ENCODE assay signal across 13 cellular contexts in genomic region chr3:195087321-195087720, GRCh38.
DNase-seq lines count a peak whose midpoint lies in the region; ATAC-seq lines count a peak whose summit lies in the region.
"Had no signal": no experiment of that assay in that cellular context is flagged by ENCODE, and none has a peak within 500 bp of the region (broad histone marks: within the 10 kb centered on the region; RNA-seq: fewer than 3 reads in every experiment).

No MANE protein-coding gene starts in this region.

- DNase-seq in activated CD4-positive, alpha-beta T cell treated with anti-CD3 and anti-CD28 coated beads, Interleukin-2, amount 10 ng/mL, durations not matched to agents 7 days and 5 days, result no peak
- DNase-seq in activated CD4-positive, alpha-beta T cell treated with anti-CD3 and anti-CD28 coated beads, Interleukin-2, amount 50 U/mL, for 1 hour, result no peak
- peak; percentile 16 for DNase-seq in activated naive CD8-positive, alpha-beta T cell treated with anti-CD3 and anti-CD28 coated beads, Interleukin-2, amount 10 ng/mL, durations not matched to agents 7 days and 5 days
- DNase-seq in iPS-NIHi11 (ENCODE audit: low spot score), result peak; percentile 49
- DNase-seq in stimulated activated effector memory CD8-positive, alpha-beta T cell treated with anti-CD3 and anti-CD28 coated beads, Interleukin-12 subunit alpha, Interleukin-12 subunit beta, amount 100 ng/mL, for 72 hours (ENCODE audit: low spot score in 2 of 2), result no peak
- no peak for DNase-seq in NCI-H128 (lab: John Stamatoyannopoulos, UW; ENCODE audit: unreplicated experiment)
- no peak for DNase-seq in middle frontal gyrus (ENCODE audit: extremely low spot score, low spot score)
- no peak for DNase-seq in activated CD4-positive, alpha-beta T cell treated with anti-CD3 and anti-CD28 coated beads, Interleukin-2, amount 50 U/mL, for 48 hours
- DNase-seq: activated CD8-positive, alpha-beta memory T cell treated with anti-CD3 and anti-CD28 coated beads, Interleukin-2, amount 50 U/mL, for 4 hours; effector CD8-positive, alpha-beta T cell; islet precursor cell; NCI-H1417 treated with DMSO at 0.1 percent for 48 hours; stimulated activated naive CD4-positive, alpha-beta T cell treated with Interleukin-2 at 50 U/mL for 16 hours had no signal

- peak overlapping the region; percentile 22 for H3K4me3 Mint-ChIP-seq in activated CD4-positive, alpha-beta T cell treated with anti-CD3 and anti-CD28 coated beads, Interleukin-2, amount 10 ng/mL, durations not matched to agents 7 days and 5 days
- H3K4me3 Mint-ChIP-seq in activated naive CD8-positive, alpha-beta T cell treated with anti-CD3 and anti-CD28 coated beads, Interleukin-2, amount 10 ng/mL, durations not matched to agents 7 days and 5 days, result peak overlapping the region; percentile 58
- H3K4me3 Mint-ChIP-seq in stimulated activated effector memory CD8-positive, alpha-beta T cell treated with anti-CD3 and anti-CD28 coated beads, Interleukin-12 subunit alpha, Interleukin-12 subunit beta, amount 100 ng/mL, for 72 hours, result peak overlapping the region; percentile 53

- ATAC-seq in activated naive CD8-positive, alpha-beta T cell treated with anti-CD3 and anti-CD28 coated beads, Interleukin-2, amount 10 ng/mL, durations not matched to agents 7 days and 5 days (ENCODE audit: low read depth), result no peak
- no peak for ATAC-seq in stimulated activated effector memory CD8-positive, alpha-beta T cell treated with anti-CD3 and anti-CD28 coated beads, Interleukin-12 subunit alpha, Interleukin-12 subunit beta, amount 100 ng/mL, for 72 hours

- no peaks in the 10 kb centered on the region for H3K27me3 Mint-ChIP-seq in activated CD4-positive, alpha-beta T cell treated with anti-CD3 and anti-CD28 coated beads, Interleukin-2, amount 10 ng/mL, durations not matched to agents 7 days and 5 days
- H3K27me3 Mint-ChIP-seq in activated naive CD8-positive, alpha-beta T cell treated with anti-CD3 and anti-CD28 coated beads, Interleukin-2, amount 10 ng/mL, durations not matched to agents 7 days and 5 days, result no peaks in the 10 kb centered on the region

- CTCF ChIA-PET in activated CD4-positive, alpha-beta T cell treated with anti-CD3 and anti-CD28 coated beads, Interleukin-2, amount 10 ng/mL, durations not matched to agents 7 days and 5 days (lab: Charles Lee), result interaction anchor here (1.2 kb wide), 1 partner anchor 23 kb away, joined by 3 read pairs; no protein-coding TSS in a partner anchor

- H3K27ac Mint-ChIP-seq in activated CD4-positive, alpha-beta T cell treated with anti-CD3 and anti-CD28 coated beads, Interleukin-2, amount 10 ng/mL, durations not matched to agents 7 days and 5 days, result no peak overlapping the region
- no peak overlapping the region for H3K27ac Mint-ChIP-seq in activated naive CD8-positive, alpha-beta T cell treated with anti-CD3 and anti-CD28 coated beads, Interleukin-2, amount 10 ng/mL, durations not matched to agents 7 days and 5 days
- H3K27ac Mint-ChIP-seq in stimulated activated effector memory CD8-positive, alpha-beta T cell treated with anti-CD3 and anti-CD28 coated beads, Interleukin-12 subunit alpha, Interleukin-12 subunit beta, amount 100 ng/mL, for 72 hours, result peak overlapping the region; percentile 64

- POLR2A ChIA-PET in activated CD4-positive, alpha-beta T cell treated with anti-CD3 and anti-CD28 coated beads, Interleukin-2, amount 10 ng/mL, durations not matched to agents 7 days and 5 days (lab: Charles Lee), result no interaction called here
- POLR2A ChIA-PET in activated naive CD8-positive, alpha-beta T cell treated with anti-CD3 and anti-CD28 coated beads, Interleukin-2, amount 10 ng/mL, durations not matched to agents 7 days and 5 days (lab: Charles Lee), result no interaction called here

- no peaks in the 10 kb centered on the region for H3K9me3 Mint-ChIP-seq in activated CD4-positive, alpha-beta T cell treated with anti-CD3 and anti-CD28 coated beads, Interleukin-2, amount 10 ng/mL, durations not matched to agents 7 days and 5 days
- no peaks in the 10 kb centered on the region for H3K9me3 Mint-ChIP-seq in activated naive CD8-positive, alpha-beta T cell treated with anti-CD3 and anti-CD28 coated beads, Interleukin-2, amount 10 ng/mL, durations not matched to agents 7 days and 5 days
- H3K9me3 Mint-ChIP-seq in stimulated activated effector memory CD8-positive, alpha-beta T cell treated with anti-CD3 and anti-CD28 coated beads, Interleukin-12 subunit alpha, Interleukin-12 subunit beta, amount 100 ng/mL, for 72 hours, result no peaks in the 10 kb centered on the region

- H3K36me3 Mint-ChIP-seq in activated CD4-positive, alpha-beta T cell treated with anti-CD3 and anti-CD28 coated beads, Interleukin-2, amount 10 ng/mL, durations not matched to agents 7 days and 5 days (ENCODE audit: low read depth), result no peaks in the 10 kb centered on the region
- no peaks in the 10 kb centered on the region for H3K36me3 Mint-ChIP-seq in activated naive CD8-positive, alpha-beta T cell treated with anti-CD3 and anti-CD28 coated beads, Interleukin-2, amount 10 ng/mL, durations not matched to agents 7 days and 5 days
- H3K36me3 Mint-ChIP-seq in stimulated activated effector memory CD8-positive, alpha-beta T cell treated with anti-CD3 and anti-CD28 coated beads, Interleukin-12 subunit alpha, Interleukin-12 subunit beta, amount 100 ng/mL, for 72 hours, result no peaks in the 10 kb centered on the region

- H3K4me1 Mint-ChIP-seq in activated CD4-positive, alpha-beta T cell treated with anti-CD3 and anti-CD28 coated beads, Interleukin-2, amount 10 ng/mL, durations not matched to agents 7 days and 5 days, result peaks cover 12% of the 10 kb centered on the region
- peaks cover 1% of the 10 kb centered on the region for H3K4me1 Mint-ChIP-seq in activated naive CD8-positive, alpha-beta T cell treated with anti-CD3 and anti-CD28 coated beads, Interleukin-2, amount 10 ng/mL, durations not matched to agents 7 days and 5 days
- H3K4me1 Mint-ChIP-seq in stimulated activated effector memory CD8-positive, alpha-beta T cell treated with anti-CD3 and anti-CD28 coated beads, Interleukin-12 subunit alpha, Interleukin-12 subunit beta, amount 100 ng/mL, for 72 hours, result peaks cover 15% of the 10 kb centered on the region

Comparison
In these comparisons a context has a peak if more than half of its experiments do, and no peak if none do; other contexts are left out.
1. DNase-seq: peak in activated naive CD8-positive, alpha-beta T cell treated with anti-CD3 and anti-CD28 coated beads, Interleukin-2, amount 10 ng/mL, durations not matched to agents 7 days and 5 days (single experiment) and iPS-NIHi11 (single experiment); none in activated CD4-positive, alpha-beta T cell treated with anti-CD3 and anti-CD28 coated beads, Interleukin-2, amount 10 ng/mL, durations not matched to agents 7 days and 5 days (single experiment), activated CD4-positive, alpha-beta T cell treated with anti-CD3 and anti-CD28 coated beads, Interleukin-2, amount 50 U/mL, for 1 hour (single experiment), stimulated activated effector memory CD8-positive, alpha-beta T cell treated with anti-CD3 and anti-CD28 coated beads, Interleukin-12 subunit alpha, Interleukin-12 subunit beta, amount 100 ng/mL, for 72 hours (0 of 2), NCI-H128 (single experiment), middle frontal gyrus (single experiment) and activated CD4-positive, alpha-beta T cell treated with anti-CD3 and anti-CD28 coated beads, Interleukin-2, amount 50 U/mL, for 48 hours (0 of 2).
2. Peak in every context shown above with its lines, with median percentiles within 50 percentile points of each other: H3K4me3 Mint-ChIP-seq.